Comparison of ENCODE assay signal across 8 cellular contexts in the genomic region with DNA sequence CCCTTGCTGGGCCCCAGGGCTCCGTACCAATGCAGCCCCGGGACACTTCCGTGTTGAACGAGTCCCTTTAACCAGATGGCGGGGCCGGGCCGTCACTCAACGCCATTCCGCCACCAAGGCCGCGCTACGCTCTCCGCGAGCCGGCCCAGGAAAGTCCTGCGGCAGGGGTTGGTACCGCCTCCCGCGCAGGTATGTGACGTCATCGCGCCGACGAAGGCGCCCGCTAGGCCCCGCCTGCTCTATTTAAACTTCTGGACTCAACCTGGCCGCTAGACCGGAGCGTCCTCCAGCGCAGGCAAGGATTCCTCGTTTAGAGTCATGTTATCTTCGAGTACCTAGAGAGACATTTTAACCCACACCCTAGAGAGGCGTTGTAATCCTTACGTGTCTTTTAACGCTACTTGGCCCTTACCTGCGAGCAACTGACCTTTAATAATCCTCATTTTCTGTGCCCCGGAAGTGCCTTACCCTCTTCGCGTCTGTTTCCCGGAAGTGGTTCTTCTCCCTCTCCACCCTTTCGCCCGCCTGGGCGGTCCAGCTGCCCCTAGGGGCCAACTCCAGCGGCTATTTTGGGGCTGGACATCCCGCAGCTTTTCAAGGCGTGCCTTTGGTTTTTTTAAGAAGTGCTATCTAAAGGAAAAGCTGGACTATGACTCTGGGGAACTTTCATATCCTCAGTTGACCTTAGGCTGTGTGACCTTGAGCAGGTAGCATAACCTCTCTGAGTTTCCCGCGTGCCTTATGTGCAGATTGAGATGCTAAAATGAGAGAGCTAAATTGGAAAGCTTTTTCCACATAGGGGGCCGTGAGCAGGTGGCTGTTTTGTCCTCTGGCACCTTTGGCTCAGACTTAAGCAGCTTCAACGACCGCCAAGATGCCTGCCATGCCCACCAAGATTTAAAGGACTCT. TPM values are rescaled to one million over a fixed set of nuclear protein-coding genes. Genes with fewer than 3 reads are reported as not detected.
DNase-seq lines count a peak whose midpoint lies in the region; ATAC-seq and TF ChIP-seq lines count a peak whose summit lies in the region.

Gene PNPLA4, minus strand, starts transcription at position 155 of the 909 bp plus-strand sequence. CDS start 1,294 bp downstream, outside the sequence.

- TF ChIP-seq POLR2A in heart left ventricle (IDR thresholded peaks at IDR 0.05) = peak in 1 of 2 donors; percentile 45

- H3K27ac ChIP-seq in adipose tissue (ENCODE audit: low read depth, low read length) (no peak within 1 kb of the TSS), heart left ventricle (peak within 1 kb of the TSS; percentile 60 to 88 (median 76))

- peaks cover 0 to 18% (median 3%) of the 10 kb centered on the region in 12 donors for H3K4me1 ChIP-seq in heart left ventricle

- H3K36me3 ChIP-seq in heart left ventricle = no peaks in the 10 kb centered on the region

- peaks cover 9% of the 10 kb centered on the region for H3K4me1 Mint-ChIP-seq in type B pancreatic cell (ENCODE audit: unreplicated experiment)

- WGBS in adipose tissue, 3 donors = 7 to 8% (median 7%) methylated on average over 40 to 52 of the region's 52 CpGs
- 6 to 17% (median 8%) methylated on average over 18 to 52 of the region's 52 CpGs for WGBS in heart left ventricle, 4 donors

- peak in 5 of 12 donors; percentile 7 to 35 (median 27) for TF ChIP-seq CTCF in heart left ventricle (IDR thresholded peaks at IDR 0.05)
- peak; percentile 50 for TF ChIP-seq CTCF in type B pancreatic cell (conservative IDR thresholded peaks at IDR 0.05)

- peak; percentile 91 for ATAC-seq in GM19467 (IDR thresholded peaks at IDR 0.05; ENCODE audit: unreplicated experiment)
- ATAC-seq in heart left ventricle = peak; percentile 96 to 98 (median 96)

- intact Hi-C loops in heart left ventricle (cut with DNase I) = loop anchor here in 1 of 10 donors (10.0 kb wide), 1 partner anchor 793 kb away; no protein-coding TSS in a partner anchor
- intact Hi-C loops in posterior vena cava (cut with DNase I) = no loop called here

- H3K27ac Mint-ChIP-seq in type B pancreatic cell = peak within 1 kb of the TSS; percentile 97

- peak; percentile 72 for DNase-seq in CMK (ENCODE audit: low read depth)
- DNase-seq in HS-5 (ENCODE audit: low read depth) = peak; percentile 64
- peak; percentile 75 for DNase-seq in T follicular helper cell (ENCODE audit: low read depth)
- peak; percentile 73 to 87 (median 86) for DNase-seq in heart left ventricle
- DNase-seq in posterior vena cava (ENCODE audit: low spot score) = peak; percentile 95
- peak; percentile 81 for DNase-seq in type B pancreatic cell (ENCODE audit: extremely low spot score, unreplicated experiment)

- peaks cover 0 to 3% (median 0%) of the 10 kb centered on the region in 9 donors for H3K27me3 ChIP-seq in heart left ventricle

- peak within 1 kb of the TSS; percentile 29 to 73 (median 58) for H3K4me3 ChIP-seq in heart left ventricle

- H3K36me3 Mint-ChIP-seq in type B pancreatic cell = peaks cover 3% of the 10 kb centered on the region

- no peaks in the 10 kb centered on the region for H3K27me3 Mint-ChIP-seq in type B pancreatic cell

- H3K9me3 ChIP-seq in heart left ventricle = no peaks in the 10 kb centered on the region

- no peaks in the 10 kb centered on the region for H3K9me3 Mint-ChIP-seq in type B pancreatic cell

- peak within 1 kb of the TSS; percentile 97 for H3K4me3 Mint-ChIP-seq in type B pancreatic cell

RNA-seq across cellular contexts. Expression of gene PNPLA4, which starts in this region (rescaled TPM):
- 10 to 100 TPM; 11.3 to 24.0 (median 19.3) TPM for polyA plus RNA-seq in adipose tissue
- total RNA-seq in heart left ventricle = 10 to 100 TPM; 25.6 to 76.3 (median 37.3) TPM
- 10 to 100 TPM; 15.0 to 27.7 TPM for polyA plus RNA-seq in heart left ventricle
- total RNA-seq in posterior vena cava = 10 to 100 TPM; 10.3 to 12.4 TPM
- total RNA-seq in type B pancreatic cell (ENCODE audit: low replicate concordance) = 19.3 and 23.6 TPM in 2 replicates
